Comparison of ENCODE assay signal across 8 cellular contexts in the genomic region with DNA sequence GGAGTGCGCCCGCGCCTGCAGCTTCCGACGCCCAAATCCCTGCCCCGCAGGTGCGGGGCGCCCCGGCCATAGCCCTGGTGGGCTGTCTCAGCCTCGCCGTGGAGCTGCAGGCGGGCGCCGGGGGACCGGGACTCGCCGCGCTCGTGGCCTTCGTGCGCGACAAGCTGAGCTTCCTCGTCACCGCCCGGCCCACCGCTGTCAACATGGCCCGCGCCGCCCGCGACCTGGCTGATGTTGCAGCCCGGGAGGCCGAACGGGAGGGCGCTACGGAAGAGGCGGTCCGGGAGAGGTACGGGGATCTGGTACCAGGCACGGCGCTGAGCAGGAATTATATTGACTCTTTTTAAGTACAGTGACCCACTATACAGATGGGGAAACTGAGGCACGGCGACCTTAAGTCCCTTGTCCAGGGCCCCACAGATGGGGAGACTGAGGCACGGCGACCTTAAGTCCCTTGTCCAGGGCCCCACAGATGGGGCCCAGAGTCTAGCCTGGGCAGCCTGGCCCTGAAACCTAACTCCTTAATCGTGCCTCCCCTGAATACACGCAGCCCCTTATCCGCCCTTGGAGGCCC. TPM values are rescaled to one million over a fixed set of nuclear protein-coding genes. Genes with fewer than 3 reads are reported as not detected.
DNase-seq lines count a peak whose midpoint lies in the region; ATAC-seq and TF ChIP-seq lines count a peak whose summit lies in the region.

No MANE protein-coding gene starts in this region.

- H3K4me1 ChIP-seq in Panc1 (ENCODE audit: control insufficient read depth, insufficient read depth, low read length) (0 out of 2 replicates have a peak, but pooled peaks cover 4% of the 10 kb centered on the region), iPS DF 6.9 (ENCODE audit: control insufficient read depth, insufficient read depth, low read length) (peaks cover 2% of the 10 kb centered on the region; the same call in 1 of the 2 replicates), smooth muscle cell (ENCODE audit: low read depth) (no peaks in the 10 kb centered on the region)

- peak overlapping the region; percentile 39 for H3K9ac ChIP-seq in smooth muscle cell (ENCODE audit: low read depth)

- H3K36me3 ChIP-seq in Panc1 (ENCODE audit: control insufficient read depth, insufficient read depth, low read length), result no peaks in the 10 kb centered on the region
- peaks cover 13% of the 10 kb centered on the region for H3K36me3 ChIP-seq in iPS DF 6.9 (ENCODE audit: control insufficient read depth, insufficient read depth, low read length)
- H3K36me3 ChIP-seq in smooth muscle cell (ENCODE audit: low read depth), result no peaks in the 10 kb centered on the region

- peak overlapping the region; percentile 59 to 66 for H3K4me3 ChIP-seq in Panc1 (ENCODE audit: low read depth in 2 of 2, low read length in 2 of 2)
- peak overlapping the region; percentile 58; the same call in 1 of the 2 replicates for H3K4me3 ChIP-seq in iPS DF 6.9 (ENCODE audit: low read length)
- H3K4me3 ChIP-seq in smooth muscle cell, result peak overlapping the region; percentile 73

- no peaks in the 10 kb centered on the region for H3K79me2 ChIP-seq in smooth muscle cell (ENCODE audit: low read depth)

- H3F3A ChIP-seq in smooth muscle cell (ENCODE audit: low read depth), result no peaks in the 10 kb centered on the region

- in situ Hi-C loops in Panc1 (cut with HindIII; ENCODE audit: low pct_unique_long_range_greater_than_20kb, low sequenced_read_pairs), result no loop called here

- no peak for TF ChIP-seq CTCF in Panc1 (IDR thresholded peaks at IDR 0.05)
- TF ChIP-seq CTCF in smooth muscle cell (IDR thresholded peaks at IDR 0.05; ENCODE audit: borderline replicate concordance, insufficient read depth, poor library complexity, severe bottlenecking), result no peak

- H3K27ac ChIP-seq in Panc1 (ENCODE audit: low read length) (peak overlapping the region; percentile 39; the same call in 1 of the 2 replicates), iPS DF 6.9 (ENCODE audit: low read length) (no peak overlapping the region), smooth muscle cell (ENCODE audit: low read depth) (no peak overlapping the region)

- intact Hi-C loops in Panc1 (cut with micrococcal nuclease; ENCODE audit: unreplicated experiment), result no loop called here

- POLR2A ChIA-PET in Panc1 (lab: Charles Lee), result no interaction called here

- WGBS in iPS DF 6.9 (ENCODE audit: insufficient coverage, insufficient read length), result no CpG with 5 or more reads among the region's 48 CpGs
- WGBS in smooth muscle cell (ENCODE audit: low lambda C conversion rate), result 4% methylated on average over 43 of the region's 48 CpGs

- H4K20me1 ChIP-seq in smooth muscle cell (ENCODE audit: low read depth), result no peaks in the 10 kb centered on the region

- peak overlapping the region; percentile 66 for H2AFZ ChIP-seq in smooth muscle cell (ENCODE audit: low read depth)

- BruUV-seq in Panc1 (replicated peaks; lab: Mats Ljungman, UMichigan), result no TSS peak

- no peaks in the 10 kb centered on the region for H3K9me3 ChIP-seq in Panc1 (ENCODE audit: control insufficient read depth, insufficient read depth, low read depth, low read length)
- H3K9me3 ChIP-seq in iPS DF 6.9 (ENCODE audit: control insufficient read depth, insufficient read depth, low read length), result no peaks in the 10 kb centered on the region
- H3K9me3 ChIP-seq in smooth muscle cell (replicated peaks; ENCODE audit: low read depth), result no peaks in the 10 kb centered on the region

- DNase-seq in Panc1 (ENCODE audit: low read depth, low spot score) (no peak), amniotic epithelial cell (ENCODE audit: low read depth) (peak; percentile 32), iPS DF 6.9 (ENCODE audit: low read depth, low spot score) (no peak), smooth muscle cell (lab: John Stamatoyannopoulos, UW; ENCODE audit: unreplicated experiment) (peak; percentile 7), 8988T (no peak), Ammon's horn (ENCODE audit: low spot score) (no peak)

- no peaks in the 10 kb centered on the region for H3K27me3 ChIP-seq in Panc1 (ENCODE audit: control insufficient read depth, insufficient read depth, low read length)
- H3K27me3 ChIP-seq in iPS DF 6.9 (ENCODE audit: control insufficient read depth, insufficient read depth, low read length), result no peaks in the 10 kb centered on the region
- no peaks in the 10 kb centered on the region for H3K27me3 ChIP-seq in smooth muscle cell (ENCODE audit: low read depth)

- peak; percentile 29 for ATAC-seq in GM19397 (IDR thresholded peaks at IDR 0.05; ENCODE audit: unreplicated experiment)
- peak; percentile 59 for ATAC-seq in Panc1
- ATAC-seq in HG03432 (IDR thresholded peaks at IDR 0.05; ENCODE audit: unreplicated experiment), result no peak

- peak overlapping the region; percentile 93 for H3K4me2 ChIP-seq in smooth muscle cell

- CTCF ChIA-PET in Panc1 (lab: Charles Lee), result interaction anchor here (0.6 kb wide), 1 partner anchor 280 kb away, joined by 3 read pairs; no protein-coding TSS in a partner anchor

RNA-seq across cellular contexts. Expression of a gene that starts 0.6 kb away (rescaled TPM):
- total RNA-seq in Panc1 (2021; ENCODE audit: unreplicated experiment), result 19.5 TPM
- 18.0 TPM for polyA plus RNA-seq in Panc1 (2012; ENCODE audit: insufficient read length)
- 17.3 and 20.2 TPM in 2 replicates for total RNA-seq in smooth muscle cell
- polyA plus RNA-seq in smooth muscle cell, result 9.3 and 11.7 TPM in 2 replicates

RNA-seq across cellular contexts. Expression of a gene that starts 9.3 kb away (rescaled TPM):
- total RNA-seq in Panc1 (2021; ENCODE audit: unreplicated experiment), result 97.2 TPM
- polyA plus RNA-seq in Panc1 (2012; ENCODE audit: insufficient read length), result 244 TPM
- 117 and 192 TPM in 2 replicates for total RNA-seq in smooth muscle cell
- 298 TPM in 2 replicates for polyA plus RNA-seq in smooth muscle cell

RNA-seq across cellular contexts. Expression of a gene that starts 30.3 kb away (rescaled TPM):
- total RNA-seq in Panc1 (2021; ENCODE audit: unreplicated experiment) (8.7 TPM), smooth muscle cell (3.0 and 4.7 TPM in 2 replicates)
- 11.3 TPM for polyA plus RNA-seq in Panc1 (2012; ENCODE audit: insufficient read length)
- 5.8 and 8.2 TPM in 2 replicates for polyA plus RNA-seq in smooth muscle cell

Comparison
In these comparisons a context has a peak if more than half of its experiments do, and no peak if none do; other contexts are left out.
1. DNase-seq: peak in amniotic epithelial cell (single experiment) and smooth muscle cell (single experiment); none in Panc1 (single experiment), iPS DF 6.9 (single experiment), 8988T (single experiment) and Ammon's horn (single experiment).
2. Peak in every context shown above with its lines, with median percentiles within 50 percentile points of each other: H3K4me3 ChIP-seq.